ENCODE assay signal across 7 cellular contexts in the genomic region with DNA sequence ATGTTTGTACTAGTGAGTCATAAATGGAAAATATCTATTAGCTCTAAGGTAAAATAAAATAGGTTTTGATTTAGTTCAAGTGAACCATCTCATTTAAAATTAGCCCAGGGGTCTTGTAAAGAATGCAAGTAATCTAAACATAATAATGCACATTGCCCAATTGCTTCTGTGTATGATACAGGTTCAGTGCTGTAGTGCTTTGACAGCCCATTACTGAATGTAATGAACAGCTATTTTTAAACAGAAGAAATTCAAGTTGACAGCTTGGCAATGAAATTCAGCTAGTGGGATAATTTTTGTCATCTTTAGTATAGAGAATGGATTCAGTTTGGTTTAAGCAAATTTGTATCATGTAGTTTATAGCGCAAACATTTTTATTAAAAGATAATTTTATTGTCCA.
"Had no signal": no experiment of that assay in that cellular context is flagged by ENCODE, and none has a peak within 500 bp of the region (broad histone marks: within the 10 kb centered on the region; RNA-seq: fewer than 3 reads in every experiment).

No MANE protein-coding gene starts in this region.

- H3K4me3 ChIP-seq: GM23248, K562 had no signal

- FAIRE-seq: HTR-8/SVneo, K562 had no signal

- DNase-seq: GM23248, GOT3, H9, HCEC 1CT, IMR-90 had no signal

- H3K27ac ChIP-seq: GM23248 had no signal

- ATAC-seq: K562 had no signal

- H3K9ac ChIP-seq: GM23248 had no signal

- H2AFZ ChIP-seq: GM23248 had no signal
